In the genomic region with DNA sequence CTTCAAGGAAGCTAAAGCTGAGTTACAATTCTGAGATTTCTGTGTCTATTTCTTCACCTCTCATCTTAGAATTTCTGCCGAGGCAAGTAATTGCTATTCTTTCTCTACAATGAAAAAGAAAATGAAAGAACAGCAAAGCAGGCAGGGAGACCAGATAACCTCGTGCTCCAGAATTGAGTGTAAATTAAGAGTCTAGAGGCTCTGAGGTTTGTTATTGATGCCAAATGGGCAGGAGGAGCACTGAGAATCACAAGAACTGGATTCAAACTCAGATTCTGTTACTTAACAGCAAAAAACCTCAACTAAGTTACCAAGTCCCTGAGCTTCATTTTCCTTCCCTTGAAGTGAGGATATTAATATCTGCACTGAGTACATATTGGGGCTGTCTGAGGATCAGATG, we compare ENCODE assay signal across 17 cellular contexts. TPM values are rescaled to one million over a fixed set of nuclear protein-coding genes. Genes with fewer than 3 reads are reported as not detected.
DNase-seq lines count a peak whose midpoint lies in the region; ATAC-seq and TF ChIP-seq lines count a peak whose summit lies in the region.
"Had no signal": no experiment of that assay in that cellular context is flagged by ENCODE, and none has a peak within 500 bp of the region (broad histone marks: within the 10 kb centered on the region; RNA-seq: fewer than 3 reads in every experiment).

No MANE protein-coding gene starts in this region.

- H3K4me1 Mint-ChIP-seq in activated CD8-positive, alpha-beta T cell treated with anti-CD3 and anti-CD28 coated beads for 36 hours (ENCODE audit: low read depth) = peaks cover 2% of the 10 kb centered on the region

- H3K27me3 ChIP-seq in left lung = no peaks in the 10 kb centered on the region
- no peaks in the 10 kb centered on the region for H3K27me3 ChIP-seq in stomach smooth muscle (ENCODE audit: control insufficient read depth in 1 of 2, insufficient read depth in 2 of 2, low read length in 2 of 2)

- CTCF ChIA-PET in activated CD8-positive, alpha-beta T cell treated with anti-CD3 and anti-CD28 coated beads for 36 hours (lab: Charles Lee) = no interaction called here

- POLR2A ChIA-PET in activated CD8-positive, alpha-beta T cell treated with anti-CD3 and anti-CD28 coated beads for 36 hours (lab: Charles Lee) = interaction anchor here (1.1 kb wide), 1 partner anchor 28 kb away, joined by 3 read pairs; no protein-coding TSS in a partner anchor

- intact Hi-C loops in left lung (cut with DNase I) = no loop called here
- intact Hi-C loops in activated CD8-positive, alpha-beta T cell treated with anti-CD3 and anti-CD28 coated beads for 36 hours (cut with micrococcal nuclease) = no loop called here

- DNase-seq in SK-N-MC (ENCODE audit: low read depth, low spot score) = no peak
- DNase-seq in left lung = no peak
- DNase-seq in glomerular visceral epithelial cell (ENCODE audit: extremely low spot score) = no peak
- no peak for DNase-seq in NCI-H1048 (lab: John Stamatoyannopoulos, UW)
- DNase-seq in activated CD8-positive, alpha-beta T cell treated with anti-CD3 and anti-CD28 coated beads for 36 hours = no peak
- DNase-seq: activated CD4-positive, CD25-positive, alpha-beta regulatory T cell treated with anti-CD3 and anti-CD28 coated beads, Interleukin-2, amount 50 U/mL, for 72 hours; activated T-cell treated with anti-CD3 and anti-CD28 coated beads, Interleukin-2, amount 50 U/mL, for 24 hours; anterior cingulate cortex; glutamatergic neuron; NCI-H2081 treated with DMSO at 0.1 percent for 48 hours; NK-92 treated with Interleukin-12 subunit alpha and Interleukin-12 subunit beta, amount 100 ng/mL, for 24 hours; nucleus accumbens had no signal

- H3K27ac Mint-ChIP-seq in activated CD8-positive, alpha-beta T cell treated with anti-CD3 and anti-CD28 coated beads for 36 hours = no peak overlapping the region
- H3K27ac Mint-ChIP-seq: activated T-cell treated with anti-CD3 and anti-CD28 coated beads, Interleukin-2, amount 50 U/mL, for 24 hours had no signal

- peak overlapping the region; percentile 63 for H3K9ac ChIP-seq in SK-N-MC (ENCODE audit: insufficient read length)
- peak overlapping the region; percentile 68 to 72 for H3K9ac ChIP-seq in stomach smooth muscle (ENCODE audit: low read length in 2 of 2)

- H3K36me3 ChIP-seq in SK-N-MC (ENCODE audit: insufficient read depth, low read length) = no peaks in the 10 kb centered on the region
- no peaks in the 10 kb centered on the region for H3K36me3 ChIP-seq in left lung
- H3K36me3 ChIP-seq in stomach smooth muscle (ENCODE audit: control insufficient read depth in 2 of 2, insufficient read depth in 2 of 2, low read length in 2 of 2) = no peaks in the 10 kb centered on the region

- no peaks in the 10 kb centered on the region for H3K4me1 ChIP-seq in left lung
- peaks cover 37% of the 10 kb centered on the region for H3K4me1 ChIP-seq in stomach smooth muscle (ENCODE audit: control insufficient read depth, insufficient read depth, low read length)

- no peaks in the 10 kb centered on the region for H3K36me3 Mint-ChIP-seq in activated CD8-positive, alpha-beta T cell treated with anti-CD3 and anti-CD28 coated beads for 36 hours (ENCODE audit: low read depth)

- H3K4me3 Mint-ChIP-seq in activated CD8-positive, alpha-beta T cell treated with anti-CD3 and anti-CD28 coated beads for 36 hours = no peak overlapping the region
- H3K4me3 Mint-ChIP-seq: activated T-cell treated with anti-CD3 and anti-CD28 coated beads, Interleukin-2, amount 50 U/mL, for 24 hours had no signal

- no peak for TF ChIP-seq CTCF in left lung (IDR thresholded peaks at IDR 0.05)
- no peak for TF ChIP-seq CTCF in activated CD8-positive, alpha-beta T cell treated with anti-CD3 and anti-CD28 coated beads for 36 hours (IDR thresholded peaks at IDR 0.05)

- ATAC-seq in GM19025 (IDR thresholded peaks at IDR 0.05; ENCODE audit: low read depth, unreplicated experiment) (peak; percentile 29), left lung (peak; percentile 23), HG03108 (IDR thresholded peaks at IDR 0.05; ENCODE audit: unreplicated experiment) (no peak)
- ATAC-seq in activated CD8-positive, alpha-beta T cell treated with anti-CD3 and anti-CD28 coated beads for 36 hours = no peak
- ATAC-seq: left lobe of liver had no signal

- H3K9me3 ChIP-seq in SK-N-MC (ENCODE audit: low read depth, low read length) (no peaks in the 10 kb centered on the region), left lung (no peaks in the 10 kb centered on the region), stomach smooth muscle (ENCODE audit: control insufficient read depth in 2 of 2, low read length in 2 of 2) (no peaks in the 10 kb centered on the region)

- H3K27ac ChIP-seq in SK-N-MC (peak overlapping the region; percentile 55), left lung (peak overlapping the region; percentile 7 to 75), stomach smooth muscle (ENCODE audit: low read length) (peak overlapping the region; percentile 85)
- H3K27ac ChIP-seq: C4-2B had no signal

- no peaks in the 10 kb centered on the region for H3K9me3 Mint-ChIP-seq in activated CD8-positive, alpha-beta T cell treated with anti-CD3 and anti-CD28 coated beads for 36 hours
- H3K9me3 Mint-ChIP-seq: activated T-cell treated with anti-CD3 and anti-CD28 coated beads, Interleukin-2, amount 50 U/mL, for 24 hours had no signal

- H3K4me3 ChIP-seq in SK-N-MC = peak overlapping the region; percentile 32
- H3K4me3 ChIP-seq in left lung = no peak overlapping the region
- H3K4me3 ChIP-seq in stomach smooth muscle (ENCODE audit: low read length in 2 of 2) = peak overlapping the region; percentile 27 to 60

- peaks cover 5% of the 10 kb centered on the region for H3K27me3 Mint-ChIP-seq in activated CD8-positive, alpha-beta T cell treated with anti-CD3 and anti-CD28 coated beads for 36 hours

RNA-seq across cellular contexts. Expression of a gene that starts 5.5 kb away (rescaled TPM):
- 10 to 100 TPM; 47.1 to 47.6 TPM for total RNA-seq in left lung
- total RNA-seq in activated CD8-positive, alpha-beta T cell treated with anti-CD3 and anti-CD28 coated beads for 36 hours = under 1 TPM; 0.31 to 0.45 TPM

Comparison
In these comparisons a context has a peak if more than half of its experiments do, and no peak if none do; other contexts are left out.
1. ATAC-seq: peak in GM19025 (single experiment) and left lung (single experiment); none in HG03108 (single experiment) and activated CD8-positive, alpha-beta T cell treated with anti-CD3 and anti-CD28 coated beads for 36 hours (single experiment).
2. H3K4me3 ChIP-seq: peak in SK-N-MC (single experiment) and stomach smooth muscle (2 of 2); none in left lung (0 of 2).
3. RNA of a gene that starts 5.5 kb away (total RNA-seq): 47.1 to 47.6 TPM in left lung; 0.31 to 0.45 TPM in activated CD8-positive, alpha-beta T cell treated with anti-CD3 and anti-CD28 coated beads for 36 hours; every median in the first group is over 10 times any median in the second.
4. Peak in every context shown above with its lines, with median percentiles within 50 percentile points of each other: H3K27ac ChIP-seq.